In the genomic region with DNA sequence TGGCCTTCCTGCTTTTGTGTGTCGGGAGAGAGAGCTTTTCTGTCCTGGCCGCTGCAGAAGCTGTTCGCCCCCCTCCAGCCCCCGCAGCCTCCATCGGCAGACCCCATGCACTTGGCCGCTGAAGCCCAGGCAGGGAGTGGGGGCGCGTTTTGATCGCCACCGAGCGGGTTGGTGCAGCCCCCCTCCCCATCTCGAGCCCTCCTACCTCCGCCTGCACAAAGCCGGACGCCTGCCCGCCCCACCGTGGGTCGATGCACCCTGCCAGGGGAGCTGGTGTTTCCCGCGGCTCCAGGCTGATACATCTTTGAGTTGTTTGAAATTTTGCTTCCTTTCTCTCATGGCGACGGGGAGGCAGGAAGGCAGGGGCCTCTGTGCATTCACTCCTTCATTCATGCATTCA, we compare ENCODE assay signal across 28 cellular contexts. TPM values are rescaled to one million over a fixed set of nuclear protein-coding genes. Genes with fewer than 3 reads are reported as not detected.
A peak's percentile ranks its signal among the peaks of the same experiment; 100 is the strongest.
DNase-seq lines count a peak whose midpoint lies in the region; ATAC-seq, FAIRE-seq and TF ChIP-seq lines count a peak whose summit lies in the region.
"Had no signal": no experiment of that assay in that cellular context is flagged by ENCODE, and none has a peak within 500 bp of the region (broad histone marks: within the 10 kb centered on the region; RNA-seq: fewer than 3 reads in every experiment).

No MANE protein-coding gene starts in this region.

- peak overlapping the region; percentile 41 for H2BK12ac ChIP-seq in neuronal stem cell (ENCODE audit: low read length)

- in situ Hi-C loops in K562 (cut with MboI), result no loop called here

- peak overlapping the region; percentile 57 for H3K18ac ChIP-seq in neuronal stem cell (ENCODE audit: low read length)

- no peak overlapping the region for H3K4me3 Mint-ChIP-seq in natural killer cell treated with Interleukin-12 subunit alpha and Interleukin-12 subunit beta and Interleukin-15 and Interleukin-18, amount 100 ng/mL, for 72 hours
- H3K4me3 Mint-ChIP-seq in natural killer cell (no peak overlapping the region), nephron progenitor cell (no peak overlapping the region)
- H3K4me3 Mint-ChIP-seq: CD4-positive, alpha-beta T cell; CD8-positive, alpha-beta memory T cell; HFFc6 had no signal

- no peak overlapping the region for H3K27ac Mint-ChIP-seq in natural killer cell treated with Interleukin-12 subunit alpha and Interleukin-12 subunit beta and Interleukin-15 and Interleukin-18, amount 100 ng/mL, for 72 hours
- H3K27ac Mint-ChIP-seq in natural killer cell, result no peak overlapping the region
- no peak overlapping the region for H3K27ac Mint-ChIP-seq in nephron progenitor cell
- H3K27ac Mint-ChIP-seq: CD14-positive monocyte; CD4-positive, alpha-beta T cell; H9; HFFc6 had no signal

- DNase-seq in natural killer cell treated with Interleukin-12 subunit alpha and Interleukin-12 subunit beta and Interleukin-15 and Interleukin-18, amount 100 ng/mL, for 72 hours (ENCODE audit: low spot score), result peak; percentile 51
- no peak for DNase-seq in natural killer cell
- no peak for DNase-seq in K562 (ENCODE audit: extremely low read depth in 1 of 4, low spot score in 3 of 4)
- no peak for DNase-seq in neuronal stem cell (ENCODE audit: low spot score)
- no peak for DNase-seq in nephron progenitor cell
- no peak for DNase-seq in GM19239 (ENCODE audit: insufficient read length, low spot score)
- DNase-seq: 8988T; ACHN; AML-193; BE2C; CD4-positive, alpha-beta T cell; CD8-positive, alpha-beta memory T cell; DMS 273 treated with DMSO at 0.1 percent for 48 hours; DMS79 treated with DMSO at 0.1 percent for 48 hours; GF-D8; GM23248; H9; HFFc6 had no signal

- CTCF ChIA-PET in K562 (lab: Yijun Ruan, JAX; ENCODE audit: low intra/inter-chr PET ratio), result no interaction called here

- H2AK5ac ChIP-seq in neuronal stem cell (ENCODE audit: low read depth, low read length), result no peak overlapping the region

- no peaks in the 10 kb centered on the region for H4K20me1 ChIP-seq in K562 (replicated peaks; ENCODE audit: control insufficient read depth, insufficient read depth, low read length)

- H3K79me2 ChIP-seq in K562 (ENCODE audit: control insufficient read depth, insufficient read depth, low read length), result no peaks in the 10 kb centered on the region

- H3K79me1 ChIP-seq in neuronal stem cell (ENCODE audit: low read depth, low read length), result no peaks in the 10 kb centered on the region

- no peak for FAIRE-seq in K562 (lab: Jason Lieb, UNC)
- FAIRE-seq in GM19239 (lab: Jason Lieb, UNC), result no peak
- FAIRE-seq: A549, D721Med, GM12891, GM18507, H1 had no signal

- H3K23ac ChIP-seq in neuronal stem cell (ENCODE audit: low read depth, low read length, poor library complexity), result no peak overlapping the region

- H3K4me1 ChIP-seq in K562 (replicated peaks in 1 of 2; ENCODE audit: control insufficient read depth in 2 of 2, insufficient read depth in 2 of 2, low read length in 2 of 2), result peaks cover 0 to 12% of the 10 kb centered on the region in 2 experiments; a peak in 2 of 5 replicates
- peaks cover 2 to 3% of the 10 kb centered on the region in 2 donors for H3K4me1 ChIP-seq in neuronal stem cell (ENCODE audit: control insufficient read depth in 2 of 2, insufficient read depth in 1 of 2, low read depth in 1 of 2, low read length in 2 of 2)
- H3K4me1 ChIP-seq: BE2C; BLaER1 treated with 17β-estradiol and CSF1 and Interleukin-3, amounts not matched to agents 10 nM and 100 nM had no signal

- H3K4ac ChIP-seq in neuronal stem cell (ENCODE audit: low read length), result no peak overlapping the region

- no peak for TF ChIP-seq POLR2A in K562 (conservative IDR thresholded peaks at IDR 0.05)

- no peak overlapping the region for H4K91ac ChIP-seq in neuronal stem cell (ENCODE audit: low read depth, low read length, poor library complexity)

- H3K4me1 Mint-ChIP-seq in natural killer cell treated with Interleukin-12 subunit alpha and Interleukin-12 subunit beta and Interleukin-15 and Interleukin-18, amount 100 ng/mL, for 72 hours (ENCODE audit: low read depth in 2 of 2), result no peaks in the 10 kb centered on the region
- no peaks in the 10 kb centered on the region for H3K4me1 Mint-ChIP-seq in natural killer cell
- H3K4me1 Mint-ChIP-seq in nephron progenitor cell, result no peaks in the 10 kb centered on the region
- H3K4me1 Mint-ChIP-seq: CD14-positive monocyte; CD8-positive, alpha-beta memory T cell had no signal

- H2BK5ac ChIP-seq in neuronal stem cell (ENCODE audit: low read length), result no peak overlapping the region

- POLR2A ChIA-PET in K562 (lab: Yijun Ruan, JAX), result interaction anchor here (0.7 to 1.2 kb wide), 2 partner anchors 10 to 833 kb away, joined by 3 read pairs; no protein-coding TSS in a partner anchor

- H2BK120ac ChIP-seq in neuronal stem cell (ENCODE audit: low read depth, low read length), result no peak overlapping the region

- H3K4me2 ChIP-seq in K562 (ENCODE audit: insufficient read depth, low read length) (no peak overlapping the region), neuronal stem cell (ENCODE audit: insufficient read depth, low read length, poor library complexity, severe bottlenecking) (no peak overlapping the region)
- H3K4me2 ChIP-seq: A549; BLaER1 treated with 17β-estradiol and CSF1 and Interleukin-3, amounts not matched to agents 10 nM and 100 nM had no signal

- H3K9me1 ChIP-seq in K562 (ENCODE audit: control insufficient read depth, insufficient read depth, low read length), result no peaks in the 10 kb centered on the region

- H3K27me3 ChIP-seq in K562 (ENCODE audit: control insufficient read depth in 2 of 2, insufficient read depth in 2 of 2, low read length in 2 of 2) (peaks cover 14 to 48% of the 10 kb centered on the region in 2 experiments; a peak in 3 of 5 replicates), neuronal stem cell (ENCODE audit: control insufficient read depth in 3 of 3, insufficient read depth in 3 of 3, low read depth in 1 of 3, low read length in 3 of 3) (peaks cover 0 to 58% (median 9%) of the 10 kb centered on the region in 3 experiments)

- no peak overlapping the region for H3K14ac ChIP-seq in neuronal stem cell (ENCODE audit: low read length)

- peaks cover 13 to 20% of the 10 kb centered on the region in 2 donors for H3K27me3 Mint-ChIP-seq in natural killer cell treated with Interleukin-12 subunit alpha and Interleukin-12 subunit beta and Interleukin-15 and Interleukin-18, amount 100 ng/mL, for 72 hours
- H3K27me3 Mint-ChIP-seq in natural killer cell (ENCODE audit: low read depth in 2 of 2) (peaks cover 23% of the 10 kb centered on the region in 2 donors), nephron progenitor cell (ENCODE audit: low read depth, poor library complexity) (peaks cover 96% of the 10 kb centered on the region)

- ATAC-seq in natural killer cell treated with Interleukin-12 subunit alpha and Interleukin-12 subunit beta and Interleukin-15 and Interleukin-18, amount 100 ng/mL, for 72 hours, result no peak
- no peak for ATAC-seq in natural killer cell
- no peak for ATAC-seq in K562
- no peak for ATAC-seq in GM21447 (IDR thresholded peaks at IDR 0.05; ENCODE audit: unreplicated experiment)
- ATAC-seq: A549 had no signal

- BruUV-seq in K562 (replicated peaks; lab: Mats Ljungman, UMichigan), result no TSS peak

- H3K4me3 ChIP-seq in K562 (no peak overlapping the region), neuronal stem cell (ENCODE audit: low read length in 2 of 2) (no peak overlapping the region)
- H3K4me3 ChIP-seq: A549; BLaER1 treated with 17β-estradiol and CSF1 and Interleukin-3, amounts not matched to agents 10 nM and 100 nM; GM23248 had no signal

- no peaks in the 10 kb centered on the region for H3K36me3 ChIP-seq in K562 (ENCODE audit: control insufficient read depth, insufficient read depth, low read length)
- H3K36me3 ChIP-seq in neuronal stem cell (replicated peaks in 1 of 2; ENCODE audit: control insufficient read depth in 2 of 2, insufficient read depth in 2 of 2, low read length in 2 of 2), result no peaks in the 10 kb centered on the region
- H3K36me3 ChIP-seq: BE2C; BLaER1 treated with 17β-estradiol and CSF1 and Interleukin-3, amounts not matched to agents 10 nM and 100 nM had no signal

- no peak for TF ChIP-seq CTCF in natural killer cell (IDR thresholded peaks at IDR 0.05)
- no peak for TF ChIP-seq CTCF in K562 (IDR thresholded peaks at IDR 0.05 in 2 of 3, conservative IDR thresholded peaks at IDR 0.05 in 1 of 3; ENCODE audit: insufficient read depth in 2 of 3, low read depth in 1 of 3, low read length in 3 of 3)
- no peak for TF ChIP-seq CTCF in nephron progenitor cell (IDR thresholded peaks at IDR 0.05)

- H2BK15ac ChIP-seq in neuronal stem cell (ENCODE audit: low read length), result no peak overlapping the region

- intact Hi-C loops in natural killer cell (cut with micrococcal nuclease), result no loop called here
- intact Hi-C loops in K562 (cut with micrococcal nuclease), result no loop called here

- no peak overlapping the region for H4K8ac ChIP-seq in neuronal stem cell (ENCODE audit: low read depth, low read length)

- no peak for TF ChIP-seq EP300 in K562 (IDR thresholded peaks at IDR 0.05; ENCODE audit: low read length)

- H3K36me3 Mint-ChIP-seq in natural killer cell treated with Interleukin-12 subunit alpha and Interleukin-12 subunit beta and Interleukin-15 and Interleukin-18, amount 100 ng/mL, for 72 hours, result no peaks in the 10 kb centered on the region
- H3K36me3 Mint-ChIP-seq in natural killer cell (no peaks in the 10 kb centered on the region), nephron progenitor cell (ENCODE audit: low read depth) (no peaks in the 10 kb centered on the region)
- H3K36me3 Mint-ChIP-seq: CD14-positive monocyte; CD8-positive, alpha-beta memory T cell had no signal

- TF ChIP-seq RAD21 in K562 (CRISPR knock-in tag; conservative IDR thresholded peaks at IDR 0.05 in 1 of 2, IDR thresholded peaks at IDR 0.05 in 1 of 2), result no peak

- WGBS in K562 (ENCODE audit: insufficient coverage, low coverage, missing lambda C conversion rate), result 34% methylated on average over 15 of the region's 22 CpGs
- no CpG with 5 or more reads among the region's 22 CpGs for WGBS in neuronal stem cell (ENCODE audit: extremely low coverage in 2 of 2, insufficient read length in 2 of 2, insufficient replicate concordance in 1 of 2), 2 donors

- no peak overlapping the region for H2AFZ ChIP-seq in K562 (ENCODE audit: low read depth, low read length)
- peak overlapping the region; percentile 74 for H2AFZ ChIP-seq in neuronal stem cell (ENCODE audit: low read length)
- H2AFZ ChIP-seq: GM23248 had no signal

- H3K9me3 ChIP-seq in K562 (replicated peaks; ENCODE audit: control insufficient read depth, insufficient read depth, low read depth, low read length) (no peaks in the 10 kb centered on the region), neuronal stem cell (replicated peaks in 1 of 2; ENCODE audit: control insufficient read depth in 2 of 2, insufficient read depth in 1 of 2, low read depth in 1 of 2, low read length in 2 of 2) (no peaks in the 10 kb centered on the region)
- H3K9me3 ChIP-seq: BE2C had no signal

- H3K9ac ChIP-seq in K562 (ENCODE audit: insufficient read depth in 1 of 2, low read depth in 2 of 2, low read length in 2 of 2), result no peak overlapping the region
- peak overlapping the region; percentile 44 for H3K9ac ChIP-seq in neuronal stem cell (ENCODE audit: low read depth, low read length, poor library complexity)
- H3K9ac ChIP-seq: BLaER1 treated with 17β-estradiol and CSF1 and Interleukin-3, amounts not matched to agents 10 nM and 100 nM; GM23248 had no signal

- no peaks in the 10 kb centered on the region for H3K9me3 Mint-ChIP-seq in natural killer cell treated with Interleukin-12 subunit alpha and Interleukin-12 subunit beta and Interleukin-15 and Interleukin-18, amount 100 ng/mL, for 72 hours
- H3K9me3 Mint-ChIP-seq in natural killer cell, result no peaks in the 10 kb centered on the region
- peaks cover 16% of the 10 kb centered on the region for H3K9me3 Mint-ChIP-seq in nephron progenitor cell

- H3K27ac ChIP-seq in K562 (ENCODE audit: extremely low read depth, low read depth, low read length) (no peak overlapping the region), neuronal stem cell (replicated peaks; ENCODE audit: low read length) (no peak overlapping the region)
- H3K27ac ChIP-seq: A549; BLaER1 treated with 17β-estradiol and CSF1 and Interleukin-3, amounts not matched to agents 10 nM and 100 nM; GM23248 had no signal

RNA-seq across cellular contexts. Expression of a gene that starts 16.4 kb away (rescaled TPM):
- not detected for total RNA-seq in natural killer cell treated with Interleukin-12 subunit alpha and Interleukin-12 subunit beta and Interleukin-15 and Interleukin-18, amount 100 ng/mL, for 72 hours
- total RNA-seq in natural killer cell, result not detected
- 0.12 TPM in 1 of 2 replicates, not detected in the other for total RNA-seq in K562 (2011; cell fraction: chromatin; rRNA removed; ENCODE audit: low replicate concordance)
- not detected in 2 replicates for total RNA-seq in K562 (2011; cell fraction: nucleolus; rRNA removed)
- total RNA-seq in K562 (2011; cell fraction: nucleoplasm; rRNA removed), result 0.08 TPM in 1 of 2 replicates, not detected in the other
- total RNA-seq in K562 (2014; rRNA removed), result not detected in 2 replicates
- not detected in 2 replicates for total RNA-seq in K562 (2014; rRNA removed; fragmentation: Illumina TruSeq; extraction: Trizol)
- not detected in 2 replicates for total RNA-seq in K562 (2015; rRNA removed; fragmentation: Illumina TruSeq; extraction: Trizol)
- not detected in 2 replicates for total RNA-seq in K562 (2021)
- 0.01 TPM in 1 of 2 replicates, not detected in the other for polyA plus RNA-seq in K562 (2011; rRNA removed)
- polyA plus RNA-seq in K562 (2011; cell fraction: cytosol; rRNA removed), result 0.01 and 0.04 TPM in 2 replicates
- 0.06 and 0.14 TPM in 2 replicates for polyA plus RNA-seq in K562 (2011; cell fraction: nucleus; rRNA removed)
- polyA plus RNA-seq in K562 (2012), result 0.01 and 0.07 TPM in 2 replicates
- polyA plus RNA-seq in K562 (2014; fragmentation: Illumina TruSeq; extraction: Trizol), result not detected in 2 replicates
- polyA plus RNA-seq in K562 (2014; fragmentation: Nextera tagmentation; extraction: Ambion mirVana), result not detected
- polyA plus RNA-seq in K562 (2014; rRNA removed), result not detected in 2 replicates
- 0.03 TPM in 1 of 2 replicates, not detected in the other for polyA minus RNA-seq in K562 (2011; rRNA and poly(A)+ RNA removed)
- polyA minus RNA-seq in K562 (2011; cell fraction: cytosol; rRNA and poly(A)+ RNA removed), result not detected in 2 replicates
- not detected in 2 replicates for polyA minus RNA-seq in K562 (2011; cell fraction: nucleus; rRNA and poly(A)+ RNA removed)
- polyA plus RNA-seq in neuronal stem cell (2013, experiment 1 of 2), result 0.03 TPM
- polyA plus RNA-seq in neuronal stem cell (2013, experiment 2 of 2), result 0.01 TPM
- total RNA-seq: CD4-positive, alpha-beta T cell; CD8-positive, alpha-beta memory T cell; Daoy; G401; GM23248; H1; HFFc6 had no signal
- polyA plus RNA-seq: CD14-positive monocyte; CD8-positive, alpha-beta memory T cell; GM23248; H1 had no signal
